ENCODE assay signal across 8 cellular contexts in genomic region chr12:117628711-117629110, GRCh38.
A peak's percentile ranks its signal among the peaks of the same experiment; 100 is the strongest.
DNase-seq lines count a peak whose midpoint lies in the region; TF ChIP-seq lines count a peak whose summit lies in the region.
"Not testable (repeated sequence)": the region's sequence is repeated elsewhere in the genome, so short reads cannot be mapped to it uniquely, and the experiment has no call there.

No MANE protein-coding gene starts in this region.

- not testable (repeated sequence) for H3K36me3 Mint-ChIP-seq in H9 (ENCODE audit: insufficient read depth in 1 of 3, low read depth in 3 of 3); endodermal cell (ENCODE audit: low read depth); neural progenitor cell

- not testable (repeated sequence) for H2BK120ac ChIP-seq in H9 (ENCODE audit: low read depth, low read length, poor library complexity, severe bottlenecking)

- not testable (repeated sequence) for H2AFZ ChIP-seq in H9 (ENCODE audit: low read length)
- H2AFZ ChIP-seq in neural progenitor cell (replicated peaks) = peak overlapping the region; percentile 81

- not testable (repeated sequence) for H3K18ac ChIP-seq in H9 (ENCODE audit: insufficient read length, low read depth, low read length)

- not testable (repeated sequence) for H3F3A ChIP-seq in neural progenitor cell (ENCODE audit: low read depth)

- no CpG with 5 or more reads among the region's 7 CpGs for WGBS in H9 (ENCODE audit: extremely low coverage, insufficient read length, low lambda C conversion rate)
- WGBS in endodermal cell (ENCODE audit: insufficient coverage in 1 of 2, insufficient read length in 1 of 2), 2 experiments = 41 to 54% methylated on average over 7 of the region's 7 CpGs

- not testable (repeated sequence) for H3K4ac ChIP-seq in H9 (ENCODE audit: low read depth, low read length)

- H3K79me1 ChIP-seq in H9 (ENCODE audit: insufficient read depth, low read depth, low read length, poor library complexity, severe bottlenecking) = not testable (repeated sequence)

- peaks cover 10 to 13% of the 10 kb centered on the region in 2 experiments for H3K4me1 Mint-ChIP-seq in H9
- H3K4me1 Mint-ChIP-seq in endodermal cell, neural progenitor cell: not testable (repeated sequence)

- not testable (repeated sequence) for H4K91ac ChIP-seq in H9 (ENCODE audit: insufficient read length, low read depth, low read length)

- H2BK12ac ChIP-seq in H9 (ENCODE audit: insufficient read length, low read depth, low read length) = not testable (repeated sequence)

- H3K4me3 Mint-ChIP-seq in H9 (peak overlapping the region in 1 of 2 experiments; percentile 49; a peak in 4 of 5 replicates), endodermal cell (peak overlapping the region; percentile 20)
- H3K4me3 Mint-ChIP-seq in neural progenitor cell = not testable (repeated sequence)

- not testable (repeated sequence) for H4K20me1 ChIP-seq in H9 (ENCODE audit: control insufficient read depth, insufficient read depth, insufficient read length); neural progenitor cell (ENCODE audit: low read depth)

- H3K9ac ChIP-seq in H9 (ENCODE audit: extremely low read depth, insufficient read length, low read length); endodermal cell (ENCODE audit: extremely low read depth, low read length, poor library complexity, severe bottlenecking); iPS-18a (ENCODE audit: low read length); neural progenitor cell: not testable (repeated sequence)
- peak overlapping the region; percentile 18 for H3K9ac ChIP-seq in NT2/D1 (ENCODE audit: insufficient read length, low read depth)

- H3K9me3 Mint-ChIP-seq in H9, neural progenitor cell: not testable (repeated sequence)
- H3K9me3 Mint-ChIP-seq in endodermal cell = peaks cover 13% of the 10 kb centered on the region

- not testable (repeated sequence) for H3K4me1 ChIP-seq in H9 (ENCODE audit: insufficient read depth, low read length); NT2/D1 (ENCODE audit: insufficient read depth, insufficient read length); endodermal cell (ENCODE audit: control insufficient read depth, insufficient read depth, low read length); iPS-18a (ENCODE audit: control insufficient read depth, low read depth, low read length); neural progenitor cell

- peak; percentile 84 for DNase-seq in DMS153 (lab: John Stamatoyannopoulos, UW)
- DNase-seq in H9 = peak; percentile 91
- peak; percentile 53 for DNase-seq in NCI-H187 treated with DMSO at 0.1 percent for 48 hours (lab: John Stamatoyannopoulos, UW)
- DNase-seq in NCI-H510A treated with DMSO at 0.1 percent for 48 hours (lab: John Stamatoyannopoulos, UW) = peak; percentile 22
- peak; percentile 80 for DNase-seq in NT2/D1 (ENCODE audit: low read depth, low spot score)
- DNase-seq in endodermal cell = peak; percentile 93
- peak; percentile 86 for DNase-seq in neural progenitor cell (ENCODE audit: low spot score)

- H3K79me2 ChIP-seq in H9 (ENCODE audit: insufficient read depth, low read length); neural progenitor cell (ENCODE audit: low read depth): not testable (repeated sequence)

- H2AK5ac ChIP-seq in H9 (ENCODE audit: insufficient read length, low read length) = not testable (repeated sequence)

- H4K5ac ChIP-seq in H9 (ENCODE audit: insufficient read length, low read depth, low read length) = peak overlapping the region; percentile 42

- H3K14ac ChIP-seq in H9 (ENCODE audit: insufficient read depth, low read length) = 0 out of 2 replicates have a peak overlapping the region, but pooled peaks have one; percentile 71

- not testable (repeated sequence) for H3K27ac Mint-ChIP-seq in H9, endodermal cell, neural progenitor cell

- TF ChIP-seq CTCF in H9 (conservative IDR thresholded peaks at IDR 0.05); endodermal cell (conservative IDR thresholded peaks at IDR 0.05); neural progenitor cell (IDR thresholded peaks at IDR 0.05): not testable (repeated sequence)

- H2BK20ac ChIP-seq in H9 (ENCODE audit: low read depth, low read length, poor library complexity, severe bottlenecking) = not testable (repeated sequence)

- not testable (repeated sequence) for H2BK15ac ChIP-seq in H9 (ENCODE audit: low read depth, low read length)

- H3K27me3 ChIP-seq in H9 (ENCODE audit: insufficient read depth, low read length); NT2/D1 (ENCODE audit: insufficient read depth, insufficient read length); endodermal cell (ENCODE audit: control insufficient read depth, insufficient read depth, low read length, poor library complexity, severe bottlenecking); iPS-18a (ENCODE audit: control insufficient read depth, insufficient read depth, low read length); neural progenitor cell: not testable (repeated sequence)

- not testable (repeated sequence) for H2BK5ac ChIP-seq in H9 (ENCODE audit: insufficient read length, low read length)

- H3K27me3 Mint-ChIP-seq in H9 (ENCODE audit: low read depth); endodermal cell (ENCODE audit: insufficient read depth); neural progenitor cell (ENCODE audit: insufficient read depth, low read depth): not testable (repeated sequence)

- H3K9me3 ChIP-seq in H9 (ENCODE audit: control insufficient read depth, low read depth, low read length); NT2/D1 (ENCODE audit: insufficient read depth, low read length); endodermal cell (ENCODE audit: control insufficient read depth, low read length); iPS-18a (ENCODE audit: control insufficient read depth, low read depth, low read length); neural progenitor cell (ENCODE audit: low read depth): not testable (repeated sequence)

- not testable (repeated sequence) for H3T11ph ChIP-seq in H9 (ENCODE audit: low read length)

- H3K56ac ChIP-seq in H9 (ENCODE audit: insufficient read length, low read depth, low read length) = not testable (repeated sequence)

- not testable (repeated sequence) for H3K23me2 ChIP-seq in H9 (ENCODE audit: insufficient read length, low read depth, low read length, poor library complexity, severe bottlenecking)

- H3K36me3 ChIP-seq in NT2/D1 (ENCODE audit: insufficient read depth, insufficient read length, low read length); endodermal cell (ENCODE audit: control insufficient read depth, insufficient read depth, low read length); iPS-18a (ENCODE audit: control insufficient read depth, low read depth, low read length); neural progenitor cell: not testable (repeated sequence)

- not testable (repeated sequence) for H4K8ac ChIP-seq in H9 (replicated peaks; ENCODE audit: insufficient read length, low read depth, low read length)

- peak overlapping the region; percentile 25 for H3K4me3 ChIP-seq in NT2/D1 (ENCODE audit: insufficient read length, low read depth)
- not testable (repeated sequence) for H3K4me3 ChIP-seq in endodermal cell (ENCODE audit: low read length)
- peak overlapping the region; percentile 38 for H3K4me3 ChIP-seq in iPS-18a (ENCODE audit: low read length)
- peak overlapping the region; percentile 25 for H3K4me3 ChIP-seq in neural progenitor cell

- H3K27ac ChIP-seq in H9 (ENCODE audit: insufficient read length, low read depth, low read length); endodermal cell (ENCODE audit: low read depth, low read length); iPS-18a (ENCODE audit: low read length); neural progenitor cell: not testable (repeated sequence)

- H3K4me2 ChIP-seq in H9 (ENCODE audit: insufficient read depth, insufficient read length, low read length) (peak overlapping the region; percentile 48), neural progenitor cell (peak overlapping the region; percentile 72)

- H3K23ac ChIP-seq in H9 (ENCODE audit: insufficient read length, low read depth, low read length) = not testable (repeated sequence)

Comparison
In these comparisons a context has a peak if more than half of its experiments do, and no peak if none do; other contexts are left out.
1. DNase-seq: peak in every context shown above with its lines; median percentile 93 in endodermal cell; 91 in H9; 86 in neural progenitor cell; 84 in DMS153; 80 in NT2/D1; 53 in NCI-H187 treated with DMSO at 0.1 percent for 48 hours; 22 in NCI-H510A treated with DMSO at 0.1 percent for 48 hours.